In genomic region chr6:31834367-31834703, GRCh38 we compare ENCODE assay signal across 8 cellular contexts. TPM values are rescaled to one million over a fixed set of nuclear protein-coding genes. Genes with fewer than 3 reads are reported as not detected.
DNase-seq lines count a peak whose midpoint lies in the region; ATAC-seq and TF ChIP-seq lines count a peak whose summit lies in the region.

No MANE protein-coding gene starts in this region.

- H3K36me3 ChIP-seq in kidney epithelial cell (ENCODE audit: control insufficient read depth, insufficient read depth, low read length): no peaks in the 10 kb centered on the region

- peak overlapping the region; percentile 99 for H3K4me3 ChIP-seq in kidney epithelial cell (ENCODE audit: low read depth, low read length)

- H3K27me3 Mint-ChIP-seq in Calu3 (ENCODE audit: unreplicated experiment) (no peaks in the 10 kb centered on the region), T-cell (no peaks in the 10 kb centered on the region), chondrocyte (ENCODE audit: low read depth) (no peaks in the 10 kb centered on the region)

- H3K4me3 Mint-ChIP-seq in Calu3 (ENCODE audit: low read depth, unreplicated experiment): peak overlapping the region; percentile 89
- H3K4me3 Mint-ChIP-seq in T-cell: peak overlapping the region; percentile 94 to 98 (median 98)
- H3K4me3 Mint-ChIP-seq in chondrocyte (ENCODE audit: unreplicated experiment): peak overlapping the region; percentile 95

- DNase-seq in Calu3 (peak; percentile 96), GOT3 (lab: John Stamatoyannopoulos, UW) (peak; percentile 39), NCI-H146 (lab: John Stamatoyannopoulos, UW) (peak; percentile 93), T-cell (peak in 4 of 34 experiments; percentile 23 to 51 (median 32)), chondrocyte (ENCODE audit: low spot score) (no peak), kidney epithelial cell (ENCODE audit: low read depth) (no peak), putamen (ENCODE audit: low spot score) (no peak)
- DNase-seq in stimulated activated CD4-positive, alpha-beta T cell treated with anti-CD3 and anti-CD28 coated beads, Interleukin-1b, Interleukin-23, amount 100 ng/mL, for 48 hours: peak; percentile 65

- intact Hi-C loops in Calu3 (cut with micrococcal nuclease; ENCODE audit: unreplicated experiment): loop anchor here (2.0 to 5.0 kb wide), 2 partner anchors 14 to 42 kb away; no protein-coding TSS in a partner anchor

- H3K9me3 Mint-ChIP-seq in Calu3 (ENCODE audit: low read depth, unreplicated experiment): no peaks in the 10 kb centered on the region
- no peaks in the 10 kb centered on the region for H3K9me3 Mint-ChIP-seq in T-cell
- H3K9me3 Mint-ChIP-seq in chondrocyte (ENCODE audit: low read depth): no peaks in the 10 kb centered on the region

- H3K27ac Mint-ChIP-seq in Calu3 (ENCODE audit: unreplicated experiment): peak overlapping the region; percentile 99
- H3K27ac Mint-ChIP-seq in T-cell: peak overlapping the region; percentile 98 to 100
- H3K27ac Mint-ChIP-seq in chondrocyte (ENCODE audit: unreplicated experiment): peak overlapping the region; percentile 97

- no TSS peak for BruUV-seq in Calu3 (replicated peaks; lab: Mats Ljungman, UMichigan)

- no peak for TF ChIP-seq CTCF in Calu3 (IDR thresholded peaks at IDR 0.05; ENCODE audit: unreplicated experiment)
- TF ChIP-seq CTCF in chondrocyte (IDR thresholded peaks at IDR 0.05): no peak
- TF ChIP-seq CTCF in kidney epithelial cell (IDR thresholded peaks at IDR 0.05; ENCODE audit: insufficient read depth, low read length, poor library complexity, severe bottlenecking): no peak

- H3K27me3 ChIP-seq in kidney epithelial cell (ENCODE audit: control insufficient read depth, insufficient read depth, low read length): no peaks in the 10 kb centered on the region

- POLR2A ChIA-PET in T-cell (lab: Charles Lee): interaction anchor here in 1 of 2 donors (1.0 to 1.4 kb wide), 3 partner anchors 8 to 28 kb away, joined by 3 to 29 read pairs (median 8); partner anchors contain the start of gene NEU1

- CTCF ChIA-PET in Calu3 (lab: Charles Lee): interaction anchor here (0.6 to 1.6 kb wide), 5 partner anchors 19 to 1076 kb away, joined by 3 to 6 read pairs (median 4); partner anchors contain the start of genes HSPA1A, HSPA1L and LSM2
- CTCF ChIA-PET in T-cell (lab: Charles Lee): interaction anchor here in 1 of 2 donors (0.6 to 1.0 kb wide), 2 partner anchors 29 to 34 kb away, joined by 6 to 8 read pairs; no protein-coding TSS in a partner anchor

- H3K36me3 Mint-ChIP-seq in Calu3 (ENCODE audit: insufficient read depth, unreplicated experiment): peaks cover 100% of the 10 kb centered on the region
- H3K36me3 Mint-ChIP-seq in T-cell: peaks cover 22% of the 10 kb centered on the region
- peaks cover 28% of the 10 kb centered on the region for H3K36me3 Mint-ChIP-seq in chondrocyte (ENCODE audit: low read depth)

- ATAC-seq in T-cell (replicated peaks in 1 of 4): peak; percentile 44 to 66 (median 60)

- H3K4me1 Mint-ChIP-seq in Calu3 (ENCODE audit: low read depth, unreplicated experiment) (peaks cover 37% of the 10 kb centered on the region), T-cell (peaks cover 42 to 60% (median 59%) of the 10 kb centered on the region in 3 donors), chondrocyte (ENCODE audit: low read depth) (peaks cover 56% of the 10 kb centered on the region)

RNA-seq across cellular contexts. Expression of gene HSPA1B, which starts 6.8 kb away (rescaled TPM):
- total RNA-seq in Calu3 (2022): 687 and 705 TPM in 2 replicates
- 100 to 1,000 TPM in 1 of 5 donors, 10 to 100 TPM in 2, 1 to 10 TPM in 2; 6.3 to 105 (median 67.9) TPM for total RNA-seq in T-cell
- 46.8 to 57.9 TPM (median 50.4 TPM) in 3 replicates for total RNA-seq in chondrocyte
- total RNA-seq in kidney epithelial cell: 68.3 and 79.1 TPM in 2 replicates

RNA-seq across cellular contexts. Expression of gene HSPA1A, which starts 19.0 kb away (rescaled TPM):
- total RNA-seq in Calu3 (2022) (1,238 and 1,263 TPM in 2 replicates), T-cell (100 to 1,000 TPM in 1 of 5 donors, 10 to 100 TPM in 2, 1 to 10 TPM in 2; 8.8 to 117 (median 77.9) TPM), chondrocyte (23.0 to 46.3 TPM (median 46.2 TPM) in 3 replicates), kidney epithelial cell (54.6 and 67.0 TPM in 2 replicates)

RNA-seq across cellular contexts. Expression of gene HSPA1L, which starts 19.3 kb away (rescaled TPM):
- 4.2 and 4.3 TPM in 2 replicates for total RNA-seq in Calu3 (2022)
- 1 to 10 TPM; 2.8 to 8.5 (median 8.1) TPM for total RNA-seq in T-cell
- total RNA-seq in chondrocyte: 0.89 to 1.5 TPM (median 1.00 TPM) in 3 replicates
- total RNA-seq in kidney epithelial cell: 0.46 and 1.1 TPM in 2 replicates

RNA-seq across cellular contexts. Expression of gene LSM2, which starts 27.6 kb away (rescaled TPM):
- 126 and 144 TPM in 2 replicates for total RNA-seq in Calu3 (2022)
- 10 to 100 TPM; 24.2 to 36.4 (median 30.6) TPM for total RNA-seq in T-cell
- total RNA-seq in chondrocyte: 35.0 to 42.5 TPM (median 35.7 TPM) in 3 replicates
- total RNA-seq in kidney epithelial cell: 78.6 and 89.0 TPM in 2 replicates

RNA-seq across cellular contexts. Expression of gene NEU1, which starts 28.3 kb away (rescaled TPM):
- total RNA-seq in Calu3 (2022): 133 and 159 TPM in 2 replicates
- total RNA-seq in T-cell: 10 to 100 TPM; 15.9 to 29.2 (median 19.9) TPM
- 63.8 to 67.5 TPM (median 64.2 TPM) in 3 replicates for total RNA-seq in chondrocyte
- total RNA-seq in kidney epithelial cell: 142 and 152 TPM in 2 replicates

Comparison
In these comparisons a context has a peak if more than half of its experiments do, and no peak if none do; other contexts are left out.
1. DNase-seq: peak in Calu3 (single experiment), GOT3 (single experiment), NCI-H146 (single experiment) and stimulated activated CD4-positive, alpha-beta T cell treated with anti-CD3 and anti-CD28 coated beads, Interleukin-1b, Interleukin-23, amount 100 ng/mL, for 48 hours (single experiment); none in chondrocyte (single experiment), kidney epithelial cell (single experiment) and putamen (single experiment).
2. RNA of gene HSPA1A, which starts 19.0 kb away (total RNA-seq): 1,238 to 1,263 TPM in Calu3; 8.8 to 117 TPM in T-cell, 54.6 to 67.0 TPM in kidney epithelial cell and 23.0 to 46.3 TPM in chondrocyte; every median in the first group is over 10 times any median in the second.
3. Peak in every context shown above with its lines, with median percentiles within 50 percentile points of each other: H3K27ac Mint-ChIP-seq and H3K4me3 Mint-ChIP-seq.